Comparison of ENCODE assay signal across 8 cellular contexts in genomic region chr16:70746040-70746707, GRCh38. TPM values are rescaled to one million over a fixed set of nuclear protein-coding genes. Genes with fewer than 3 reads are reported as not detected.
A peak's percentile ranks its signal among the peaks of the same experiment; 100 is the strongest.
DNase-seq lines count a peak whose midpoint lies in the region; ATAC-seq and TF ChIP-seq lines count a peak whose summit lies in the region.

No MANE protein-coding gene starts in this region.

- peak overlapping the region; percentile 75 to 98 (median 95) for H3K27ac Mint-ChIP-seq in brain

- ATAC-seq in lower lobe of right lung: peak; percentile 53 to 78

- H3K4me3 Mint-ChIP-seq in brain: peak overlapping the region in 1 of 5 experiments; percentile 22

- H3K9me3 Mint-ChIP-seq in brain: peaks cover 0 to 4% (median 0%) of the 10 kb centered on the region in 5 experiments

- DNase-seq in COLO829 (ENCODE audit: low spot score) (peak; percentile 47), MV-4-11 (lab: John Stamatoyannopoulos, UW) (peak; percentile 31), lower lobe of right lung (peak; percentile 80), ureter (ENCODE audit: low spot score) (peak; percentile 86), NCI-H1417 (lab: John Stamatoyannopoulos, UW) (no peak)
- DNase-seq in activated CD8-positive, alpha-beta memory T cell treated with anti-CD3 and anti-CD28 coated beads, Interleukin-2, amount 50 U/mL, for 48 hours: no peak
- DNase-seq in stimulated activated CD4-positive, alpha-beta T cell treated with anti-CD3 and anti-CD28 coated beads, Interleukin-4, amount 100 ng/mL, for 1 hour: no peak

- H3K4me3 ChIP-seq in lower lobe of right lung: no peak overlapping the region

- H3K4me1 Mint-ChIP-seq in brain: peaks cover 71% of the 10 kb centered on the region

- no peaks in the 10 kb centered on the region for H3K27me3 Mint-ChIP-seq in brain

- no peaks in the 10 kb centered on the region for H3K9me3 ChIP-seq in lower lobe of right lung

- peaks cover 69% of the 10 kb centered on the region for H3K4me1 ChIP-seq in lower lobe of right lung

- peaks cover 17% of the 10 kb centered on the region for H3K36me3 Mint-ChIP-seq in brain

- H3K27me3 ChIP-seq in lower lobe of right lung (ENCODE audit: low read depth): no peaks in the 10 kb centered on the region

- intact Hi-C loops in lower lobe of right lung (cut with DNase I): no loop called here

- TF ChIP-seq CTCF in brain (conservative IDR thresholded peaks at IDR 0.05) (no peak), lower lobe of right lung (IDR thresholded peaks at IDR 0.05) (no peak)

- H3K36me3 ChIP-seq in lower lobe of right lung: peaks cover 27% of the 10 kb centered on the region

- peak overlapping the region; percentile 83 for H3K27ac ChIP-seq in lower lobe of right lung

RNA-seq across cellular contexts. Expression of gene VAC14, which starts 54.8 kb away (rescaled TPM):
- 76.0 TPM for polyA plus RNA-seq in brain (ENCODE audit: insufficient read depth, low read depth, low replicate concordance)
- total RNA-seq in lower lobe of right lung (49.1 TPM), ureter (41.1 TPM)

Comparison
In these comparisons a context has a peak if more than half of its experiments do, and no peak if none do; other contexts are left out.
1. DNase-seq: peak in COLO829 (single experiment), MV-4-11 (single experiment), lower lobe of right lung (single experiment) and ureter (single experiment); none in NCI-H1417 (0 of 3), activated CD8-positive, alpha-beta memory T cell treated with anti-CD3 and anti-CD28 coated beads, Interleukin-2, amount 50 U/mL, for 48 hours (single experiment) and stimulated activated CD4-positive, alpha-beta T cell treated with anti-CD3 and anti-CD28 coated beads, Interleukin-4, amount 100 ng/mL, for 1 hour (single experiment).